In the genomic region with DNA sequence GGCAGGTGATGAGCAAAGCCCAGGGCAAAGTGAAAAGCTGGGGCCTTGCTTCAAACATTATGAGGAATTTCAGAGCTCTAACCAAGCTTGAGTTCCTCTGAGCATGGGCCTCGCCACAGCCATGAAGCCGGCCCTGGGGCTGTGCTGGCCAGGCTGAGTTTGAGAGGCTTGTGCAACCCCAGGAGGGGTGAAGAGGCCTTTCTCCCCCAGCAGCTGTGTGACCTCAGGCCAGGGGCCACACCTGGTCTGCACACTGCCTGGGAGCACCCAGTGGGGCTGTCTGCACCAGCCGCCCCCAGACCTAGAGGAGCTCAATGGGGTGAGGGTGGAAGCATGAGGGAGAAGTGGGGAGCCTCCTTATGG, we compare ENCODE assay signal across 33 cellular contexts.
"Had no signal": no experiment of that assay in that cellular context is flagged by ENCODE, and none has a peak within 500 bp of the region (broad histone marks: within the 10 kb centered on the region; RNA-seq: fewer than 3 reads in every experiment).

No MANE protein-coding gene starts in this region.

- H3K4me1 ChIP-seq: Peyer's patch had no signal

- H3K9me3 Mint-ChIP-seq: activated CD4-positive, alpha-beta memory T cell treated with anti-CD3 and anti-CD28 coated beads, Interleukin-2, amount 10 ng/mL, durations not matched to agents 7 days and 5 days had no signal

- H3K4me1 Mint-ChIP-seq: activated CD4-positive, alpha-beta memory T cell treated with anti-CD3 and anti-CD28 coated beads, Interleukin-2, amount 10 ng/mL, durations not matched to agents 7 days and 5 days; activated CD8-positive, alpha-beta memory T cell treated with anti-CD3 and anti-CD28 coated beads, Interleukin-2, amount 10 ng/mL, durations not matched to agents 7 days and 5 days; activated naive CD8-positive, alpha-beta T cell treated with anti-CD3 and anti-CD28 coated beads, Interleukin-2, amount 50 U/mL, for 24 hours; central memory CD8-positive, alpha-beta T cell had no signal

- DNase-seq: activated CD4-positive, alpha-beta memory T cell treated with anti-CD3 and anti-CD28 coated beads, Interleukin-2, amount 10 ng/mL, durations not matched to agents 7 days and 5 days; activated CD4-positive, alpha-beta T cell treated with anti-CD3 and anti-CD28 coated beads for 1 hour; activated CD4-positive, alpha-beta T cell treated with anti-CD3 and anti-CD28 coated beads for 48 hours; activated CD4-positive, CD25-positive, alpha-beta regulatory T cell; activated CD8-positive, alpha-beta memory T cell treated with anti-CD3 and anti-CD28 coated beads for 24 hours; activated CD8-positive, alpha-beta memory T cell treated with anti-CD3 and anti-CD28 coated beads, Interleukin-2, amount 10 ng/mL, durations not matched to agents 7 days and 5 days; activated CD8-positive, alpha-beta memory T cell treated with anti-CD3 and anti-CD28 coated beads, Interleukin-2, amount 50 U/mL, for 48 hours; activated effector memory CD4-positive, alpha-beta T cell treated with Interleukin-2 at 50 U/mL for 16 hours; activated naive CD4-positive, alpha-beta T cell treated with anti-CD3 and anti-CD28 coated beads, Interleukin-2, amount 10 ng/mL, durations not matched to agents 7 days and 5 days; activated naive CD8-positive, alpha-beta T cell treated with anti-CD3 and anti-CD28 coated beads, Interleukin-2, amount 50 U/mL, for 24 hours; activated T-cell treated with anti-CD3 and anti-CD28 coated beads, Interleukin-2, amount 50 U/mL, for 48 hours; anterior cingulate cortex; brain microvascular endothelial cell; NCI-H1092 treated with DMSO at 0.1 percent for 48 hours; NCI-H146; NCI-H187; NCI-H2029 treated with DMSO at 0.1 percent for 48 hours; NCI-H2107; NCI-H2171; NCI-H510A; NCI-H526; NCI-H748 treated with DMSO at 0.1 percent for 48 hours; NK-92 treated with Interleukin-12 subunit alpha and Interleukin-12 subunit beta, amount 100 ng/mL, for 24 hours; PC-3; Peyer's patch; RPMI8226; SW 1271; T-helper 1 cell; T-helper 2 cell; T-helper 9 cell; WERI-Rb-1 had no signal

- H3K4me3 ChIP-seq: Peyer's patch had no signal

- H3K36me3 ChIP-seq: brain microvascular endothelial cell, Peyer's patch, WERI-Rb-1 had no signal

- ATAC-seq: activated CD8-positive, alpha-beta memory T cell treated with anti-CD3 and anti-CD28 coated beads, Interleukin-2, amount 10 ng/mL, durations not matched to agents 7 days and 5 days; activated naive CD8-positive, alpha-beta T cell treated with anti-CD3 and anti-CD28 coated beads, Interleukin-2, amount 50 U/mL, for 24 hours; PC-3 had no signal

- H3K4me3 Mint-ChIP-seq: activated CD4-positive, alpha-beta memory T cell treated with anti-CD3 and anti-CD28 coated beads, Interleukin-2, amount 10 ng/mL, durations not matched to agents 7 days and 5 days; activated CD8-positive, alpha-beta memory T cell treated with anti-CD3 and anti-CD28 coated beads, Interleukin-2, amount 10 ng/mL, durations not matched to agents 7 days and 5 days; activated naive CD4-positive, alpha-beta T cell treated with anti-CD3 and anti-CD28 coated beads, Interleukin-2, amount 10 ng/mL, durations not matched to agents 7 days and 5 days; activated naive CD8-positive, alpha-beta T cell; activated naive CD8-positive, alpha-beta T cell treated with anti-CD3 and anti-CD28 coated beads, Interleukin-2, amount 50 U/mL, for 24 hours; central memory CD8-positive, alpha-beta T cell had no signal

- H3K27me3 Mint-ChIP-seq: activated CD4-positive, alpha-beta memory T cell treated with anti-CD3 and anti-CD28 coated beads, Interleukin-2, amount 10 ng/mL, durations not matched to agents 7 days and 5 days; activated CD8-positive, alpha-beta memory T cell treated with anti-CD3 and anti-CD28 coated beads, Interleukin-2, amount 10 ng/mL, durations not matched to agents 7 days and 5 days; activated naive CD8-positive, alpha-beta T cell; activated naive CD8-positive, alpha-beta T cell treated with anti-CD3 and anti-CD28 coated beads, Interleukin-2, amount 50 U/mL, for 24 hours had no signal

- H3K36me3 Mint-ChIP-seq: activated CD8-positive, alpha-beta memory T cell treated with anti-CD3 and anti-CD28 coated beads, Interleukin-2, amount 10 ng/mL, durations not matched to agents 7 days and 5 days; activated naive CD4-positive, alpha-beta T cell treated with anti-CD3 and anti-CD28 coated beads, Interleukin-2, amount 10 ng/mL, durations not matched to agents 7 days and 5 days; activated naive CD8-positive, alpha-beta T cell had no signal

- H3K27ac ChIP-seq: brain microvascular endothelial cell, Peyer's patch, WERI-Rb-1 had no signal

- H3K27me3 ChIP-seq: brain microvascular endothelial cell, Peyer's patch had no signal

- H3K27ac Mint-ChIP-seq: activated CD4-positive, alpha-beta memory T cell treated with anti-CD3 and anti-CD28 coated beads, Interleukin-2, amount 10 ng/mL, durations not matched to agents 7 days and 5 days; activated CD8-positive, alpha-beta memory T cell treated with anti-CD3 and anti-CD28 coated beads, Interleukin-2, amount 10 ng/mL, durations not matched to agents 7 days and 5 days; activated naive CD4-positive, alpha-beta T cell treated with anti-CD3 and anti-CD28 coated beads, Interleukin-2, amount 10 ng/mL, durations not matched to agents 7 days and 5 days; activated naive CD8-positive, alpha-beta T cell; activated naive CD8-positive, alpha-beta T cell treated with anti-CD3 and anti-CD28 coated beads, Interleukin-2, amount 50 U/mL, for 24 hours had no signal

- H3K9me3 ChIP-seq: Peyer's patch had no signal
